10 cellular contexts compared by ENCODE assay signal in genomic region chr10:129581836-129582235, GRCh38.
"Had no signal": no experiment of that assay in that cellular context is flagged by ENCODE, and none has a peak within 500 bp of the region (broad histone marks: within the 10 kb centered on the region; RNA-seq: fewer than 3 reads in every experiment).

No MANE protein-coding gene starts in this region.

- ATAC-seq: GM23338, K562 had no signal

- H2AFZ ChIP-seq: GM23338 had no signal

- H3K4me2 ChIP-seq: GM23338 had no signal

- FAIRE-seq: H1, H54, HTR-8/SVneo, K562 had no signal

- H3K4me3 ChIP-seq: GM23338, K562 had no signal

- DNase-seq: H9, HCEC 1CT, HFFc6, IMR-90, KG1 had no signal
